ENCODE assay signal across 14 cellular contexts in genomic region chr18:31791817-31792579, GRCh38. TPM values are rescaled to one million over a fixed set of nuclear protein-coding genes. Genes with fewer than 3 reads are reported as not detected.
DNase-seq lines count a peak whose midpoint lies in the region; ATAC-seq and FAIRE-seq lines count a peak whose summit lies in the region.
"Had no signal": no experiment of that assay in that cellular context is flagged by ENCODE, and none has a peak within 500 bp of the region (broad histone marks: within the 10 kb centered on the region; RNA-seq: fewer than 3 reads in every experiment).

No MANE protein-coding gene starts in this region.

- no peak for FAIRE-seq in RCC 7860 (lab: Jason Lieb, UNC)
- FAIRE-seq: G401.6, K562 had no signal

- ATAC-seq in GM19043 (IDR thresholded peaks at IDR 0.05; ENCODE audit: low read depth, unreplicated experiment), result peak; percentile 97
- ATAC-seq in HG02763 (IDR thresholded peaks at IDR 0.05; ENCODE audit: unreplicated experiment), result peak; percentile 82
- ATAC-seq: K562 had no signal

- in situ Hi-C loops in KBM-7 (cut with MboI; ENCODE audit: low pct_unique_long_range_greater_than_20kb, low sequenced_read_pairs), result no loop called here

- DNase-seq in KBM-7, result peak; percentile 63
- DNase-seq in pons (ENCODE audit: low spot score), result peak; percentile 12
- no peak for DNase-seq in dermis blood vessel endothelial cell
- DNase-seq in RCC 7860 (ENCODE audit: low spot score), result no peak
- no peak for DNase-seq in retina
- DNase-seq in COLO829 (ENCODE audit: low spot score), result no peak
- DNase-seq: SHP77 treated with DMSO at 0.1 percent for 48 hours, spleen had no signal

RNA-seq across cellular contexts. Expression of gene SLC25A52, which starts 31.3 kb away (rescaled TPM):
- total RNA-seq in dermis blood vessel endothelial cell, result not detected in 2 replicates
- total RNA-seq: K562, lower leg skin, thoracic aorta had no signal

Comparison
In these comparisons a context has a peak if more than half of its experiments do, and no peak if none do; other contexts are left out.
1. DNase-seq: peak in KBM-7 (single experiment) and pons (single experiment); none in dermis blood vessel endothelial cell (single experiment), RCC 7860 (single experiment), retina (single experiment) and COLO829 (single experiment).